Comparison of ENCODE assay signal across 27 cellular contexts in the genomic region with DNA sequence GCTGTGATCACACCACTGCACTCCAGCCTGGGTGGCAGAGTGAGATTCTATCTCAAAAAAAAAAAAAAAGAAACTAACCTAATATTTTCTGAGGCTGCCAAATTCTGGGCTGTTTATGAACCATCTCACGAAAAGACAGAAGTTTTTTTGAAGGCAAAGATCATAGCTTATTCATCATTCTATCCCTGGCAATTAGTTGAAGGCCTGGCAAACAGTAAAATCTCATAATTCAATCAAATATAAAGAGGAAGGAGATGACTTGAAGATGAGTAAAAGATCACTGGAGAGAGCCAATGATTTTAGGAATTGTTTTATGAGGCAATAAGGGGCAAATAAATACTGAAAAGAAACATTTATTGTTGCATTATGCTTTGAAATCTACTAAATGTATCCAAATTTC.
"Had no signal": no experiment of that assay in that cellular context is flagged by ENCODE, and none has a peak within 500 bp of the region (broad histone marks: within the 10 kb centered on the region; RNA-seq: fewer than 3 reads in every experiment).

No MANE protein-coding gene starts in this region.

- H3K4me1 ChIP-seq: foreskin keratinocyte, psoas muscle, testis, transverse colon had no signal

- H3K36me3 ChIP-seq: heart left ventricle, ovary, spleen, transverse colon, WERI-Rb-1 had no signal

- ATAC-seq: activated CD4-positive, CD25-positive, alpha-beta regulatory T cell treated with anti-CD3 and anti-CD28 coated beads, Interleukin-2, amount 50 U/mL, for 24 hours; activated naive CD8-positive, alpha-beta T cell treated with anti-CD3 and anti-CD28 coated beads, Interleukin-2, amount 50 U/mL, for 24 hours; activated T-helper 17 cell treated with anti-CD3 and anti-CD28 coated beads, Interleukin-2, amount 50 U/mL, for 72 hours; effector memory CD8-positive, alpha-beta T cell; foreskin keratinocyte; heart left ventricle; left colon; psoas muscle had no signal

- H3K27ac ChIP-seq: foreskin keratinocyte, heart left ventricle, ovary, psoas muscle, spleen, testis, transverse colon, WERI-Rb-1 had no signal

- DNase-seq: activated CD4-positive, alpha-beta memory T cell treated with anti-CD3 and anti-CD28 coated beads for 36 hours; activated CD4-positive, alpha-beta T cell treated with anti-CD3 and anti-CD28 coated beads for 48 hours; activated CD8-positive, alpha-beta memory T cell treated with anti-CD3 and anti-CD28 coated beads, Interleukin-2, amount 50 U/mL, for 4 hours; activated naive CD8-positive, alpha-beta T cell treated with anti-CD3 and anti-CD28 coated beads, Interleukin-2, amount 50 U/mL, for 24 hours; activated T-cell treated with anti-CD3 and anti-CD28 coated beads, Interleukin-2, amount 50 U/mL, for 1 hour; amygdala; caudate nucleus; cortex of kidney; effector memory CD8-positive, alpha-beta T cell; erythroblast; foreskin keratinocyte; heart left ventricle; hypothalamus; immature natural killer cell; kidney; left colon; mammary epithelial cell; naive B cell; ovary; psoas muscle; spleen; stimulated activated naive CD4-positive, alpha-beta T cell treated with Interleukin-2 at 50 U/mL for 16 hours; testis; transverse colon; WERI-Rb-1 had no signal

- H3K9me3 ChIP-seq: heart left ventricle, ovary, psoas muscle, spleen, testis, transverse colon had no signal

- H3K27me3 ChIP-seq: heart left ventricle, spleen, testis, transverse colon had no signal

- H3K4me3 ChIP-seq: heart left ventricle, ovary, psoas muscle, spleen, testis, transverse colon had no signal
